Comparison of ENCODE assay signal across 8 cellular contexts in the genomic region with DNA sequence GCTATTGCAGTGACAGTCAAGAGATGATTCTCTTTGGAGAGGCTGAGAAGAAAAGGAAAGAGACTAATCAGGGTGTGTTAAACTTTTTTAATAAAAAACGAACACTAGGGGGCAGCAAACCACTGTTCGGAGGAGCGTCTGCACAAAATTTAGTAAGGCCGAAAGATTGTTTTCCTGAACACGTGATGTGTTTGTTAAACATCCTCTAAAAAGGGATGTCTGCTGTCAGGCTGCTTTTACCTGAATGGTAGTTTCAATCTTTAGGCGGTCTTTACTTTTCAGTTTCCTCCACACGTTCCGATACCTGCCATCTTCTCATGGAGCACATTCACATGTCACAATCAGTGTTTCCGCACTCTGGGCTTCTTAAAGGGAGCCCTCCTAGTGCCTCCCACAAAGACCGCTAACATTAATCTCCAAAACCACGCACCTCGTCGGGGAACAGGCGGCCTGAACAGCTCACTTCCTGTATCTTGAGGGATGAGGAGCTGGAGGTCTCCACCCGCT.
DNase-seq lines count a peak whose midpoint lies in the region; ATAC-seq and TF ChIP-seq lines count a peak whose summit lies in the region.

No MANE protein-coding gene starts in this region.

- peaks cover 24% of the 10 kb centered on the region for H3K4me1 Mint-ChIP-seq in activated naive CD4-positive, alpha-beta T cell treated with anti-CD3 and anti-CD28 coated beads, Interleukin-2, amount 50 U/mL, for 24 hours

- H3K27me3 ChIP-seq in RWPE2 (ENCODE audit: insufficient read depth, poor library complexity, severe bottlenecking): no peaks in the 10 kb centered on the region

- H3K27ac Mint-ChIP-seq in activated naive CD4-positive, alpha-beta T cell treated with anti-CD3 and anti-CD28 coated beads, Interleukin-2, amount 50 U/mL, for 24 hours: no peak overlapping the region

- no peaks in the 10 kb centered on the region for H3K36me3 Mint-ChIP-seq in activated naive CD4-positive, alpha-beta T cell treated with anti-CD3 and anti-CD28 coated beads, Interleukin-2, amount 50 U/mL, for 24 hours

- no peaks in the 10 kb centered on the region for H3K27me3 Mint-ChIP-seq in activated naive CD4-positive, alpha-beta T cell treated with anti-CD3 and anti-CD28 coated beads, Interleukin-2, amount 50 U/mL, for 24 hours

- TF ChIP-seq CTCF in RWPE2 (IDR thresholded peaks at IDR 0.05; ENCODE audit: poor library complexity, severe bottlenecking): peak; percentile 61

- H3K9me3 Mint-ChIP-seq in activated naive CD4-positive, alpha-beta T cell treated with anti-CD3 and anti-CD28 coated beads, Interleukin-2, amount 50 U/mL, for 24 hours: no peaks in the 10 kb centered on the region

- no peaks in the 10 kb centered on the region for H3K9me3 ChIP-seq in RWPE2 (ENCODE audit: severe bottlenecking)

- TF ChIP-seq RAD21 in Ishikawa (IDR thresholded peaks at IDR 0.05; ENCODE audit: low read depth): peak; percentile 82

- H3K36me3 ChIP-seq in RWPE2 (ENCODE audit: low read depth): no peaks in the 10 kb centered on the region

- H3K4me1 ChIP-seq in RWPE2 (ENCODE audit: insufficient read depth, poor library complexity, severe bottlenecking): peaks cover 9% of the 10 kb centered on the region

- H3K27ac ChIP-seq in RWPE2 (ENCODE audit: poor library complexity, severe bottlenecking): no peak overlapping the region

- peak; percentile 64 for ATAC-seq in RWPE2 (ENCODE audit: low read depth)
- no peak for ATAC-seq in GM18858 (IDR thresholded peaks at IDR 0.05; ENCODE audit: unreplicated experiment)

- peak overlapping the region; percentile 75 for H3K4me3 Mint-ChIP-seq in activated naive CD4-positive, alpha-beta T cell treated with anti-CD3 and anti-CD28 coated beads, Interleukin-2, amount 50 U/mL, for 24 hours

- H3K4me3 ChIP-seq in RWPE2 (ENCODE audit: severe bottlenecking): no peak overlapping the region

- no peak for TF ChIP-seq EP300 in Ishikawa (IDR thresholded peaks at IDR 0.05; ENCODE audit: borderline replicate concordance)

- peak; percentile 54 for DNase-seq in activated naive CD4-positive, alpha-beta T cell treated with Interleukin-2 at 50 U/mL for 16 hours
- DNase-seq in activated naive CD4-positive, alpha-beta T cell (lab: John Stamatoyannopoulos, UW): no peak
- DNase-seq in RWPE2 (ENCODE audit: low spot score) (no peak), glomerular visceral epithelial cell (ENCODE audit: extremely low spot score) (peak; percentile 86), pons (ENCODE audit: low spot score) (peak; percentile 74)

TF ChIP-seq in Ishikawa, 13 proteins besides CTCF, POLR2A, EP300 and RAD21:
- no peak for TF ChIP-seq YY1 (IDR thresholded peaks at IDR 0.05; ENCODE audit: low read depth)
- TF ChIP-seq, protein P1, sequence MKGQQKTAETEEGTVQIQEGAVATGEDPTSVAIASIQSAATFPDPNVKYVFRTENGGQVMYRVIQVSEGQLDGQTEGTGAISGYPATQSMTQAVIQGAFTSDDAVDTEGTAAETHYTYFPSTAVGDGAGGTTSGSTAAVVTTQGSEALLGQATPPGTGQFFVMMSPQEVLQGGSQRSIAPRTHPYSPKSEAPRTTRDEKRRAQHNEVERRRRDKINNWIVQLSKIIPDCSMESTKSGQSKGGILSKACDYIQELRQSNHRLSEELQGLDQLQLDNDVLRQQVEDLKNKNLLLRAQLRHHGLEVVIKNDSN (IDR thresholded peaks at IDR 0.05): peak; percentile 82

Comparison
In these comparisons a context has a peak if more than half of its experiments do, and no peak if none do; other contexts are left out.
1. DNase-seq: peak in activated naive CD4-positive, alpha-beta T cell treated with Interleukin-2 at 50 U/mL for 16 hours (single experiment), glomerular visceral epithelial cell (single experiment) and pons (single experiment); none in activated naive CD4-positive, alpha-beta T cell (0 of 4) and RWPE2 (single experiment).